ENCODE assay signal across 16 cellular contexts in genomic region chr6:71879016-71879415, GRCh38. TPM values are rescaled to one million over a fixed set of nuclear protein-coding genes. Genes with fewer than 3 reads are reported as not detected.
"Had no signal": no experiment of that assay in that cellular context is flagged by ENCODE, and none has a peak within 500 bp of the region (broad histone marks: within the 10 kb centered on the region; RNA-seq: fewer than 3 reads in every experiment).

No MANE protein-coding gene starts in this region.

- H3K27ac Mint-ChIP-seq: activated naive CD4-positive, alpha-beta T cell treated with anti-CD3 and anti-CD28 coated beads, Interleukin-2, amount 10 ng/mL, durations not matched to agents 7 days and 5 days; activated T-helper 17 cell treated with anti-CD3 and anti-CD28 coated beads, Interleukin-2, amount 50 U/mL, for 72 hours; mesothelial cell of epicardium; neural progenitor cell; stimulated activated effector memory CD8-positive, alpha-beta T cell treated with anti-CD3 and anti-CD28 coated beads, Interleukin-12 subunit alpha, Interleukin-12 subunit beta, amount 100 ng/mL, for 72 hours; T-cell had no signal

- H3K4me3 ChIP-seq: lung, neural progenitor cell, ovary had no signal

- H3K4me1 ChIP-seq: foreskin keratinocyte, neural progenitor cell had no signal

- FAIRE-seq: colon, endometrium had no signal

- H3K4me3 Mint-ChIP-seq: activated naive CD4-positive, alpha-beta T cell treated with anti-CD3 and anti-CD28 coated beads, Interleukin-2, amount 10 ng/mL, durations not matched to agents 7 days and 5 days; activated T-helper 17 cell treated with anti-CD3 and anti-CD28 coated beads, Interleukin-2, amount 50 U/mL, for 72 hours; mesothelial cell of epicardium; neural progenitor cell; stimulated activated effector memory CD8-positive, alpha-beta T cell treated with anti-CD3 and anti-CD28 coated beads, Interleukin-12 subunit alpha, Interleukin-12 subunit beta, amount 100 ng/mL, for 72 hours; T-cell had no signal

- H3K27me3 ChIP-seq: foreskin keratinocyte, neural progenitor cell, ovary had no signal

- DNase-seq: activated CD4-positive, alpha-beta T cell treated with anti-CD3 and anti-CD28 coated beads for 1 hour; activated CD4-positive, alpha-beta T cell treated with anti-CD3 and anti-CD28 coated beads, Interleukin-2, amount 50 U/mL, for 4 hours; activated naive CD4-positive, alpha-beta T cell treated with anti-CD3 and anti-CD28 coated beads, Interleukin-2, amount 10 ng/mL, durations not matched to agents 7 days and 5 days; foreskin keratinocyte; ovary; stimulated activated CD4-positive, alpha-beta T cell treated with anti-CD3 and anti-CD28 coated beads, Interleukin-12 subunit alpha, Interleukin-12 subunit beta, amount 100 ng/mL, for 4 hours; T-cell; T1000 had no signal

- H3K9ac ChIP-seq: neural progenitor cell had no signal

- H3K9me3 ChIP-seq: ovary had no signal

- H2AFZ ChIP-seq: neural progenitor cell had no signal

- H3K36me3 Mint-ChIP-seq: activated naive CD4-positive, alpha-beta T cell treated with anti-CD3 and anti-CD28 coated beads, Interleukin-2, amount 10 ng/mL, durations not matched to agents 7 days and 5 days; mesothelial cell of epicardium; neural progenitor cell; T-cell had no signal

- H3K4me2 ChIP-seq: neural progenitor cell had no signal

- H3K27ac ChIP-seq: foreskin keratinocyte, neural progenitor cell, ovary had no signal

- H3K4me1 Mint-ChIP-seq: activated naive CD4-positive, alpha-beta T cell treated with anti-CD3 and anti-CD28 coated beads, Interleukin-2, amount 10 ng/mL, durations not matched to agents 7 days and 5 days; activated T-helper 17 cell treated with anti-CD3 and anti-CD28 coated beads, Interleukin-2, amount 50 U/mL, for 72 hours; mesothelial cell of epicardium; neural progenitor cell; stimulated activated effector memory CD8-positive, alpha-beta T cell treated with anti-CD3 and anti-CD28 coated beads, Interleukin-12 subunit alpha, Interleukin-12 subunit beta, amount 100 ng/mL, for 72 hours; T-cell had no signal

- H3K27me3 Mint-ChIP-seq: activated naive CD4-positive, alpha-beta T cell treated with anti-CD3 and anti-CD28 coated beads, Interleukin-2, amount 10 ng/mL, durations not matched to agents 7 days and 5 days had no signal

- ATAC-seq: activated T-helper 17 cell treated with anti-CD3 and anti-CD28 coated beads, Interleukin-2, amount 50 U/mL, for 72 hours; foreskin keratinocyte; sciatic nerve; stimulated activated effector memory CD8-positive, alpha-beta T cell treated with anti-CD3 and anti-CD28 coated beads, Interleukin-12 subunit alpha, Interleukin-12 subunit beta, amount 100 ng/mL, for 72 hours; T-cell had no signal

- H3K36me3 ChIP-seq: neural progenitor cell, ovary had no signal

- H3K9me3 Mint-ChIP-seq: activated naive CD4-positive, alpha-beta T cell treated with anti-CD3 and anti-CD28 coated beads, Interleukin-2, amount 10 ng/mL, durations not matched to agents 7 days and 5 days; mesothelial cell of epicardium; neural progenitor cell had no signal

RNA-seq across cellular contexts. Expression of gene RIMS1, which starts 7.3 kb away (rescaled TPM):
- total RNA-seq: activated T-helper 17 cell treated with anti-CD3 and anti-CD28 coated beads, Interleukin-2, amount 50 U/mL, for 72 hours; foreskin keratinocyte; T-cell had no signal
- polyA plus RNA-seq: foreskin keratinocyte had no signal
